10 cellular contexts compared by ENCODE assay signal in the genomic region with DNA sequence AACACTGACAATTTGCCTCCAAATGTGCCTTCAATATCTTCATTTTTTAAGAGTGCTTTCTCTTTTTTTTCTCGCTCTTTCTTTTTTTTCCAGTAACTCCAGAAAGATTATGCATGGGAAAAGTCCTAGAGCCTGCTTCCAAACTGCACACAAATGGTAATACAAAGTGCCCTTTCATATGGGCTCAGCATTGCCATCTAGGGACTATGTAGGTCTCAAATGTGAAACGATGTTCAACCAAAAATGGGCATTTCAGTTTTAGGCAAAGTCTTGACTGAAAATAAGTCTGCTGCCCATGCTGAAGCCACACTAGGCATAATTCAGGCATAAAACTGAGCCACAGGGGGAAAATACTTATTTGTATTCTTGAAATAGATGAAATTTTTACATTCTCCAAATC.
DNase-seq lines count a peak whose midpoint lies in the region; ATAC-seq and TF ChIP-seq lines count a peak whose summit lies in the region.
"Had no signal": no experiment of that assay in that cellular context is flagged by ENCODE, and none has a peak within 500 bp of the region (broad histone marks: within the 10 kb centered on the region; RNA-seq: fewer than 3 reads in every experiment).

No MANE protein-coding gene starts in this region.

- TF ChIP-seq POLR2A in transverse colon (IDR thresholded peaks at IDR 0.05) = no peak

- H3K9me2 ChIP-seq in SK-N-SH = no peaks in the 10 kb centered on the region

- H3K9me3 Mint-ChIP-seq in activated naive CD4-positive, alpha-beta T cell treated with anti-CD3 and anti-CD28 coated beads, Interleukin-2, amount 50 U/mL, for 24 hours = no peaks in the 10 kb centered on the region
- no peaks in the 10 kb centered on the region for H3K9me3 Mint-ChIP-seq in activated naive CD4-positive, alpha-beta T cell treated with anti-CD3 and anti-CD28 coated beads for 36 hours
- H3K9me3 Mint-ChIP-seq: activated naive CD4-positive, alpha-beta T cell treated with anti-CD3 and anti-CD28 coated beads, Interleukin-2, amount 50 U/mL, for 72 hours had no signal

- WGBS in SK-N-SH (ENCODE audit: low lambda C conversion rate) = 52% methylated on average over 2 of the region's 2 CpGs
- WGBS in transverse colon (ENCODE audit: low coverage in 1 of 2), 2 donors = 49 to 57% methylated on average over 2 of the region's 2 CpGs

- in situ Hi-C loops in transverse colon (cut with MboI; ENCODE audit: low pct_ligation_motif_present in 1 of 4, low pct_unique_long_range_greater_than_20kb in 1 of 4, low sequenced_read_pairs in 3 of 4) = no loop called here

- ATAC-seq in HG02840 (IDR thresholded peaks at IDR 0.05; ENCODE audit: low FRiP score, unreplicated experiment) (no peak), GM18907 (IDR thresholded peaks at IDR 0.05; ENCODE audit: unreplicated experiment) (no peak), HG02798 (IDR thresholded peaks at IDR 0.05; ENCODE audit: poor library complexity, unreplicated experiment) (no peak)
- ATAC-seq: activated naive CD4-positive, alpha-beta T cell treated with anti-CD3 and anti-CD28 coated beads, Interleukin-2, amount 50 U/mL, for 72 hours had no signal

- H3K27ac ChIP-seq in SK-N-SH (ENCODE audit: low read depth in 2 of 2, low read length in 1 of 2) (peak overlapping the region; percentile 47 to 83; a peak in 3 of 4 replicates), transverse colon (peak overlapping the region; percentile 13 to 73 (median 62))

- no peaks in the 10 kb centered on the region for H3K36me3 Mint-ChIP-seq in activated naive CD4-positive, alpha-beta T cell treated with anti-CD3 and anti-CD28 coated beads, Interleukin-2, amount 50 U/mL, for 24 hours
- no peaks in the 10 kb centered on the region for H3K36me3 Mint-ChIP-seq in activated naive CD4-positive, alpha-beta T cell treated with anti-CD3 and anti-CD28 coated beads for 36 hours (ENCODE audit: low read depth)
- H3K36me3 Mint-ChIP-seq: activated naive CD4-positive, alpha-beta T cell treated with anti-CD3 and anti-CD28 coated beads, Interleukin-2, amount 50 U/mL, for 72 hours had no signal

- peak overlapping the region; percentile 8 for H3K27ac Mint-ChIP-seq in activated naive CD4-positive, alpha-beta T cell treated with anti-CD3 and anti-CD28 coated beads, Interleukin-2, amount 50 U/mL, for 24 hours
- H3K27ac Mint-ChIP-seq in activated naive CD4-positive, alpha-beta T cell treated with anti-CD3 and anti-CD28 coated beads for 36 hours = no peak overlapping the region
- H3K27ac Mint-ChIP-seq: activated naive CD4-positive, alpha-beta T cell treated with anti-CD3 and anti-CD28 coated beads, Interleukin-2, amount 50 U/mL, for 72 hours had no signal

- TF ChIP-seq EP300 in SK-N-SH (IDR thresholded peaks at IDR 0.05; ENCODE audit: borderline replicate concordance in 1 of 2, low read depth in 1 of 2, low read length in 1 of 2) = no peak
- no peak for TF ChIP-seq EP300 in transverse colon (IDR thresholded peaks at IDR 0.05; ENCODE audit: low read depth)

- TF ChIP-seq CTCF in SK-N-SH (IDR thresholded peaks at IDR 0.05) (peak; percentile 53), transverse colon (IDR thresholded peaks at IDR 0.05) (no peak)

- H3K9me3 ChIP-seq in SK-N-SH (no peaks in the 10 kb centered on the region), transverse colon (no peaks in the 10 kb centered on the region)

- intact Hi-C loops in activated naive CD4-positive, alpha-beta T cell treated with anti-CD3 and anti-CD28 coated beads for 36 hours (cut with micrococcal nuclease) = no loop called here
- intact Hi-C loops in transverse colon (cut with DNase I; ENCODE audit: low total_unique reads) = no loop called here

- H3K27me3 Mint-ChIP-seq in activated naive CD4-positive, alpha-beta T cell treated with anti-CD3 and anti-CD28 coated beads, Interleukin-2, amount 50 U/mL, for 24 hours = no peaks in the 10 kb centered on the region
- H3K27me3 Mint-ChIP-seq in activated naive CD4-positive, alpha-beta T cell treated with anti-CD3 and anti-CD28 coated beads for 36 hours (ENCODE audit: low read depth) = no peaks in the 10 kb centered on the region

- H2AFZ ChIP-seq in SK-N-SH (ENCODE audit: low read depth) = no peak overlapping the region

- no peak overlapping the region for H3K9ac ChIP-seq in SK-N-SH

- H3K4me3 ChIP-seq in SK-N-SH (ENCODE audit: low read depth in 2 of 2, low read length in 1 of 2) (no peak overlapping the region), transverse colon (no peak overlapping the region)

- H3K4me1 ChIP-seq in SK-N-SH (ENCODE audit: control insufficient read depth in 1 of 2, insufficient read depth in 2 of 2, low read depth in 1 of 2, low read length in 1 of 2) (peaks cover 11 to 22% of the 10 kb centered on the region in 2 experiments), transverse colon (peaks cover 3 to 27% (median 6%) of the 10 kb centered on the region in 4 donors)

- H3K4me3 Mint-ChIP-seq in activated naive CD4-positive, alpha-beta T cell treated with anti-CD3 and anti-CD28 coated beads, Interleukin-2, amount 50 U/mL, for 24 hours = no peak overlapping the region
- no peak overlapping the region for H3K4me3 Mint-ChIP-seq in activated naive CD4-positive, alpha-beta T cell treated with anti-CD3 and anti-CD28 coated beads for 36 hours

- H3K27me3 ChIP-seq in SK-N-SH (ENCODE audit: insufficient read depth) (no peaks in the 10 kb centered on the region), transverse colon (no peaks in the 10 kb centered on the region)

- H3F3A ChIP-seq in SK-N-SH (replicated peaks; ENCODE audit: insufficient read depth) = peaks cover 12% of the 10 kb centered on the region

- TF ChIP-seq RAD21 in SK-N-SH (IDR thresholded peaks at IDR 0.05; ENCODE audit: low read length) = peak; percentile 71

- CTCF ChIA-PET in activated naive CD4-positive, alpha-beta T cell treated with anti-CD3 and anti-CD28 coated beads for 36 hours (lab: Charles Lee) = interaction anchor here (0.6 to 1.0 kb wide), 2 partner anchors 183 to 1091 kb away, joined by 3 read pairs; no protein-coding TSS in a partner anchor
- CTCF ChIA-PET in SK-N-SH (lab: Yijun Ruan, JAX) = interaction anchor here (0.9 to 1.6 kb wide), 7 partner anchors 10 to 259 kb away, joined by 3 to 8 read pairs (median 3); no protein-coding TSS in a partner anchor

- POLR2A ChIA-PET in SK-N-SH (lab: Yijun Ruan, JAX) = interaction anchor here (0.9 kb wide), 1 partner anchor 119 kb away, joined by 3 read pairs; no protein-coding TSS in a partner anchor

- no peaks in the 10 kb centered on the region for H3K79me2 ChIP-seq in SK-N-SH (ENCODE audit: insufficient read depth)

- H3K36me3 ChIP-seq in SK-N-SH (replicated peaks in 1 of 2; ENCODE audit: control insufficient read depth in 1 of 2, insufficient read depth in 2 of 2, low read length in 1 of 2) = peaks cover 0 to 20% of the 10 kb centered on the region in 2 experiments
- no peaks in the 10 kb centered on the region for H3K36me3 ChIP-seq in transverse colon

- H4K20me1 ChIP-seq in SK-N-SH (ENCODE audit: insufficient read depth) = no peaks in the 10 kb centered on the region

- H3K4me2 ChIP-seq in SK-N-SH = no peak overlapping the region

- H3K4me1 Mint-ChIP-seq in activated naive CD4-positive, alpha-beta T cell treated with anti-CD3 and anti-CD28 coated beads, Interleukin-2, amount 50 U/mL, for 24 hours = no peaks in the 10 kb centered on the region
- no peaks in the 10 kb centered on the region for H3K4me1 Mint-ChIP-seq in activated naive CD4-positive, alpha-beta T cell treated with anti-CD3 and anti-CD28 coated beads for 36 hours (ENCODE audit: low read depth)

- no peak for DNase-seq in activated naive CD4-positive, alpha-beta T cell treated with anti-CD3 and anti-CD28 coated beads for 36 hours
- no peak for DNase-seq in SK-N-SH
- peak; percentile 80 for DNase-seq in foreskin melanocyte
- DNase-seq in transverse colon = no peak
- DNase-seq: stimulated activated CD4-positive, alpha-beta T cell treated with anti-CD3 and anti-CD28 coated beads, Interleukin-2, amount 100 ng/mL, for 24 hours had no signal

TF ChIP-seq in SK-N-SH, 30 proteins besides CTCF, POLR2A, EP300 and RAD21:
- TF ChIP-seq SIN3A (IDR thresholded peaks at IDR 0.05; ENCODE audit: borderline replicate concordance, low read depth, low read length) (no peak), SMC3 (IDR thresholded peaks at IDR 0.05; ENCODE audit: low read depth, low read length) (peak; percentile 35; the same call in 1 of the 2 replicates)
